ENCODE assay signal across 12 cellular contexts in genomic region chrX:41338422-41338821, GRCh38. TPM values are rescaled to one million over a fixed set of nuclear protein-coding genes. Genes with fewer than 3 reads are reported as not detected.
DNase-seq lines count a peak whose midpoint lies in the region; ATAC-seq and TF ChIP-seq lines count a peak whose summit lies in the region.
"Had no signal": no experiment of that assay in that cellular context is flagged by ENCODE, and none has a peak within 500 bp of the region (broad histone marks: within the 10 kb centered on the region; RNA-seq: fewer than 3 reads in every experiment).

No MANE protein-coding gene starts in this region.

- no peak for TF ChIP-seq CTCF in Loucy (conservative IDR thresholded peaks at IDR 0.05; ENCODE audit: low read length)
- TF ChIP-seq CTCF in natural killer cell (IDR thresholded peaks at IDR 0.05) = no peak

- H2AFZ ChIP-seq in Loucy (ENCODE audit: low read length) = no peak overlapping the region

- H4K20me1 ChIP-seq in Loucy (ENCODE audit: insufficient read depth, low read length, poor library complexity, severe bottlenecking) = peaks cover 86% of the 10 kb centered on the region

- peaks cover 0 to 6% (median 0%) of the 10 kb centered on the region in 7 donors for H3K9me3 Mint-ChIP-seq in CD4-positive, CD25-positive, alpha-beta regulatory T cell
- H3K9me3 Mint-ChIP-seq in central memory CD8-positive, alpha-beta T cell = no peaks in the 10 kb centered on the region
- no peaks in the 10 kb centered on the region for H3K9me3 Mint-ChIP-seq in natural killer cell

- peak overlapping the region; percentile 100 for H3K9ac ChIP-seq in Loucy (ENCODE audit: low read depth, low read length, poor library complexity, severe bottlenecking)

- intact Hi-C loops in natural killer cell (cut with micrococcal nuclease) = loop anchor here (10.0 kb wide), 1 partner anchor 154 kb away; no protein-coding TSS in a partner anchor

- peak overlapping the region in 1 of 3 donors; percentile 100 for H3K27ac Mint-ChIP-seq in CD4-positive, CD25-positive, alpha-beta regulatory T cell
- no peak overlapping the region for H3K27ac Mint-ChIP-seq in central memory CD8-positive, alpha-beta T cell (ENCODE audit: low read depth)
- H3K27ac Mint-ChIP-seq in natural killer cell = peak overlapping the region; percentile 98 to 100

- no peak for DNase-seq in CD4-positive, CD25-positive, alpha-beta regulatory T cell
- DNase-seq in central memory CD8-positive, alpha-beta T cell (ENCODE audit: low spot score in 2 of 2) = no peak
- DNase-seq in natural killer cell = no peak
- no peak for DNase-seq in NCI-H1048 (lab: John Stamatoyannopoulos, UW)
- no peak for DNase-seq in NCI-H146 (lab: John Stamatoyannopoulos, UW)
- DNase-seq in AG08395 (ENCODE audit: low spot score) = no peak
- DNase-seq in NCI-H526 treated with DMSO at 0.1 percent for 48 hours (lab: John Stamatoyannopoulos, UW) = no peak
- DNase-seq: DMS 273 treated with DMSO at 0.1 percent for 48 hours, KG1, NCI-H510A treated with DMSO at 0.1 percent for 48 hours had no signal

- ATAC-seq in CD4-positive, CD25-positive, alpha-beta regulatory T cell (ENCODE audit: low read depth in 2 of 2) = no peak
- no peak for ATAC-seq in central memory CD8-positive, alpha-beta T cell (replicated peaks; ENCODE audit: extremely low read depth, poor library complexity, severe bottlenecking)
- no peak for ATAC-seq in natural killer cell
- ATAC-seq: sciatic nerve had no signal

- H3K36me3 Mint-ChIP-seq in CD4-positive, CD25-positive, alpha-beta regulatory T cell = peaks cover 53% of the 10 kb centered on the region
- H3K36me3 Mint-ChIP-seq in central memory CD8-positive, alpha-beta T cell (ENCODE audit: insufficient read depth) = peaks cover 85% of the 10 kb centered on the region
- peaks cover 22% of the 10 kb centered on the region for H3K36me3 Mint-ChIP-seq in natural killer cell

- H3K4me1 Mint-ChIP-seq in CD4-positive, CD25-positive, alpha-beta regulatory T cell = peaks cover 20 to 69% (median 35%) of the 10 kb centered on the region in 4 donors
- H3K4me1 Mint-ChIP-seq in central memory CD8-positive, alpha-beta T cell = peaks cover 42% of the 10 kb centered on the region
- H3K4me1 Mint-ChIP-seq in natural killer cell = peaks cover 70 to 89% of the 10 kb centered on the region in 2 donors

- H3K79me2 ChIP-seq in Loucy (ENCODE audit: insufficient read depth, low read length) = peaks cover 97% of the 10 kb centered on the region

- no peaks in the 10 kb centered on the region for H3K9me2 ChIP-seq in Loucy (replicated peaks; ENCODE audit: low read depth, low read length)

- peak overlapping the region; percentile 98 for H3K4me3 ChIP-seq in CD4-positive, CD25-positive, alpha-beta regulatory T cell (ENCODE audit: low read depth, low read length)
- H3K4me3 ChIP-seq in Loucy (ENCODE audit: low read length, poor library complexity, severe bottlenecking) = peak overlapping the region; percentile 100

- peaks cover 52% of the 10 kb centered on the region for H3K4me1 ChIP-seq in CD4-positive, CD25-positive, alpha-beta regulatory T cell (ENCODE audit: control insufficient read depth, insufficient read depth, low read length, poor library complexity, severe bottlenecking)
- H3K4me1 ChIP-seq in Loucy (ENCODE audit: insufficient read depth, low read length, poor library complexity, severe bottlenecking) = peaks cover 12% of the 10 kb centered on the region

- H3K36me3 ChIP-seq in CD4-positive, CD25-positive, alpha-beta regulatory T cell (ENCODE audit: control insufficient read depth, insufficient read depth, low read length) = peaks cover 56% of the 10 kb centered on the region
- H3K36me3 ChIP-seq in Loucy (ENCODE audit: insufficient read depth, low read length) = peaks cover 60% of the 10 kb centered on the region

- H3K4me2 ChIP-seq in Loucy (ENCODE audit: low read depth, low read length, poor library complexity, severe bottlenecking) = peak overlapping the region; percentile 97

- peaks cover 2% of the 10 kb centered on the region; the same call in 1 of the 2 replicates for H3F3A ChIP-seq in Loucy (ENCODE audit: low read depth)

- H3K27me3 ChIP-seq in CD4-positive, CD25-positive, alpha-beta regulatory T cell (ENCODE audit: control insufficient read depth, insufficient read depth, low read length) = no peaks in the 10 kb centered on the region
- peaks cover 8% of the 10 kb centered on the region for H3K27me3 ChIP-seq in Loucy (ENCODE audit: insufficient read depth, low read length, poor library complexity, severe bottlenecking)

- H3K27me3 Mint-ChIP-seq in CD4-positive, CD25-positive, alpha-beta regulatory T cell = peaks cover 5% of the 10 kb centered on the region
- H3K27me3 Mint-ChIP-seq in central memory CD8-positive, alpha-beta T cell = no peaks in the 10 kb centered on the region
- no peaks in the 10 kb centered on the region for H3K27me3 Mint-ChIP-seq in natural killer cell (ENCODE audit: low read depth in 2 of 2)

- no peaks in the 10 kb centered on the region for H3K9me3 ChIP-seq in CD4-positive, CD25-positive, alpha-beta regulatory T cell (ENCODE audit: control insufficient read depth in 2 of 2, low read length in 2 of 2)
- H3K9me3 ChIP-seq in Loucy (ENCODE audit: insufficient read depth, low read depth, low read length) = no peaks in the 10 kb centered on the region

- H3K27ac ChIP-seq in CD4-positive, CD25-positive, alpha-beta regulatory T cell (ENCODE audit: insufficient read depth, low read length, poor library complexity, severe bottlenecking) = peak overlapping the region; percentile 47

- H3K4me3 Mint-ChIP-seq in CD4-positive, CD25-positive, alpha-beta regulatory T cell = peak overlapping the region; percentile 96 to 100 (median 100)
- H3K4me3 Mint-ChIP-seq in central memory CD8-positive, alpha-beta T cell = peak overlapping the region; percentile 98
- H3K4me3 Mint-ChIP-seq in natural killer cell = peak overlapping the region; percentile 100

RNA-seq across cellular contexts. Expression of gene DDX3X, which starts 4.5 kb away (rescaled TPM):
- total RNA-seq in CD4-positive, CD25-positive, alpha-beta regulatory T cell = 1,169 TPM
- polyA plus RNA-seq in CD4-positive, CD25-positive, alpha-beta regulatory T cell = 100 to 1,000 TPM; 133 to 210 (median 177) TPM
- 1,000 to 10,000 TPM in 2 of 3 donors, 100 to 1,000 TPM in 1; 695 to 1,297 (median 1,054) TPM for total RNA-seq in natural killer cell
